In the genomic region with DNA sequence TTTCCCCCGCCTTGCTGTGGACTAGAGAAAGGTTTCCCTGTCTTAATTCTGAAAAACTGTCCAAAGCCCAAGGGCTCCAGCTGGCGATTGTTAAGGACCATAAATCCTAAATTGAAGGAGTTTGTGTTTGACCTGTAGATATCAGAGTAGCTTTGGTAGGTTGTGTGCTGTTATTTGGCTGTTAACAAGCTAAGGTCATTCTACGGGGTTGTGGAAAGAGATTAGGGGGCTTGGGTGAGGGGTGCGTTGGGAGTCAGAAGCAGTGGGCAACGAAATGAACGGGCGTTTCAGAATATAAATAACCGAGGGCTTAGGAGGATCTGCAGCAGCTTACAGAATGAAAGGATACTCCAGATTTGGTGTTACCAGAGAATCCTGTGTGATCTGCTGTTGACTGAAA, we compare ENCODE assay signal across 10 cellular contexts. TPM values are rescaled to one million over a fixed set of nuclear protein-coding genes. Genes with fewer than 3 reads are reported as not detected.
DNase-seq lines count a peak whose midpoint lies in the region; ATAC-seq and TF ChIP-seq lines count a peak whose summit lies in the region.
"Had no signal": no experiment of that assay in that cellular context is flagged by ENCODE, and none has a peak within 500 bp of the region (broad histone marks: within the 10 kb centered on the region; RNA-seq: fewer than 3 reads in every experiment).

No MANE protein-coding gene starts in this region.

- peaks cover 0 to 4% (median 0%) of the 10 kb centered on the region in 7 donors for H3K9me3 Mint-ChIP-seq in CD4-positive, CD25-positive, alpha-beta regulatory T cell
- peaks cover 6% of the 10 kb centered on the region; the same call in 2 of the 3 replicates for H3K9me3 Mint-ChIP-seq in GM23338
- H3K9me3 Mint-ChIP-seq: central memory CD8-positive, alpha-beta T cell had no signal

- no peaks in the 10 kb centered on the region for H4K20me1 ChIP-seq in GM23338 (replicated peaks; ENCODE audit: insufficient read depth)

- no peak overlapping the region; the same call in 1 of the 2 replicates for H2AFZ ChIP-seq in GM23338

- TF ChIP-seq CTCF in GM23338 (conservative IDR thresholded peaks at IDR 0.05; ENCODE audit: low read depth in 2 of 2) = no peak
- TF ChIP-seq CTCF in WERI-Rb-1 (IDR thresholded peaks at IDR 0.05; ENCODE audit: low read depth, low read length) = no peak

- no peak overlapping the region for H3K4me3 ChIP-seq in CD4-positive, CD25-positive, alpha-beta regulatory T cell (ENCODE audit: low read depth, low read length)
- H3K4me3 ChIP-seq in GM23338 = peak overlapping the region; percentile 68
- peak overlapping the region; percentile 83 for H3K4me3 ChIP-seq in WERI-Rb-1 (ENCODE audit: low read depth, low read length)
- peak overlapping the region; percentile 45; the same call in 1 of the 2 replicates for H3K4me3 ChIP-seq in iPS DF 6.9 (ENCODE audit: low read length)

- H3K9me2 ChIP-seq in GM23338 (ENCODE audit: insufficient read depth) = no peaks in the 10 kb centered on the region

- WGBS in iPS DF 6.9 (ENCODE audit: insufficient coverage, insufficient read length) = no CpG with 5 or more reads among the region's 8 CpGs

- peak overlapping the region in 2 of 3 donors; percentile 2 to 85 for H3K27ac Mint-ChIP-seq in CD4-positive, CD25-positive, alpha-beta regulatory T cell
- no peak overlapping the region for H3K27ac Mint-ChIP-seq in GM23338

- peaks cover 20% of the 10 kb centered on the region for H3K4me1 ChIP-seq in CD4-positive, CD25-positive, alpha-beta regulatory T cell (ENCODE audit: control insufficient read depth, insufficient read depth, low read length, poor library complexity, severe bottlenecking)
- H3K4me1 ChIP-seq in GM23338 (ENCODE audit: insufficient read depth) (peaks cover 13% of the 10 kb centered on the region), iPS DF 6.9 (ENCODE audit: control insufficient read depth, insufficient read depth, low read length) (no peaks in the 10 kb centered on the region; the same call in 1 of the 2 replicates)

- peak overlapping the region; percentile 74 to 87 (median 82) for H3K4me3 Mint-ChIP-seq in CD4-positive, CD25-positive, alpha-beta regulatory T cell
- peak overlapping the region; percentile 88 for H3K4me3 Mint-ChIP-seq in GM23338

- peaks cover 52% of the 10 kb centered on the region for H3K27me3 ChIP-seq in CD4-positive, CD25-positive, alpha-beta regulatory T cell (ENCODE audit: control insufficient read depth, insufficient read depth, low read length)
- H3K27me3 ChIP-seq in GM23338 (ENCODE audit: insufficient read depth) (peaks cover 27% of the 10 kb centered on the region), WERI-Rb-1 (ENCODE audit: insufficient read depth, low read depth, severe bottlenecking) (no peaks in the 10 kb centered on the region), iPS DF 6.9 (ENCODE audit: control insufficient read depth, insufficient read depth, low read length) (peaks cover 1% of the 10 kb centered on the region; the same call in 1 of the 2 replicates)

- H3K79me2 ChIP-seq in GM23338 (replicated peaks; ENCODE audit: insufficient read depth) = no peaks in the 10 kb centered on the region

- H3K36me3 Mint-ChIP-seq in CD4-positive, CD25-positive, alpha-beta regulatory T cell = no peaks in the 10 kb centered on the region
- H3K36me3 Mint-ChIP-seq in GM23338 (ENCODE audit: low read depth) = no peaks in the 10 kb centered on the region

- peaks cover 36 to 65% (median 51%) of the 10 kb centered on the region in 4 donors for H3K4me1 Mint-ChIP-seq in CD4-positive, CD25-positive, alpha-beta regulatory T cell
- peaks cover 14% of the 10 kb centered on the region; the same call in 2 of the 3 replicates for H3K4me1 Mint-ChIP-seq in GM23338

- H3K36me3 ChIP-seq in CD4-positive, CD25-positive, alpha-beta regulatory T cell (ENCODE audit: control insufficient read depth, insufficient read depth, low read length) = no peaks in the 10 kb centered on the region
- H3K36me3 ChIP-seq in GM23338 (ENCODE audit: insufficient read depth) (no peaks in the 10 kb centered on the region), WERI-Rb-1 (no peaks in the 10 kb centered on the region), iPS DF 6.9 (ENCODE audit: control insufficient read depth, insufficient read depth, low read length) (no peaks in the 10 kb centered on the region)

- no peak for ATAC-seq in CD4-positive, CD25-positive, alpha-beta regulatory T cell (ENCODE audit: low read depth in 2 of 2)
- ATAC-seq in GM23338 (no peak), HG02610 (IDR thresholded peaks at IDR 0.05; ENCODE audit: unreplicated experiment) (no peak), HG03342 (IDR thresholded peaks at IDR 0.05; ENCODE audit: unreplicated experiment) (no peak), HG02678 (IDR thresholded peaks at IDR 0.05; ENCODE audit: unreplicated experiment) (no peak)

- peaks cover 66% of the 10 kb centered on the region for H3K27me3 Mint-ChIP-seq in CD4-positive, CD25-positive, alpha-beta regulatory T cell
- peaks cover 31% of the 10 kb centered on the region for H3K27me3 Mint-ChIP-seq in GM23338 (ENCODE audit: insufficient read depth, low read depth, poor library complexity)

- H3F3A ChIP-seq in GM23338 (replicated peaks; ENCODE audit: low read depth) = no peaks in the 10 kb centered on the region

- DNase-seq in CD4-positive, CD25-positive, alpha-beta regulatory T cell = no peak
- DNase-seq in GM23338 (ENCODE audit: low spot score) = no peak
- DNase-seq in WERI-Rb-1 = no peak
- DNase-seq in iPS DF 6.9 (ENCODE audit: low read depth, low spot score) = no peak
- no peak for DNase-seq in NCI-H2107 treated with DMSO at 0.1 percent for 48 hours (lab: John Stamatoyannopoulos, UW; ENCODE audit: unreplicated experiment)
- DNase-seq: NCI-H1048 had no signal

- no peak overlapping the region for H3K27ac ChIP-seq in CD4-positive, CD25-positive, alpha-beta regulatory T cell (ENCODE audit: insufficient read depth, low read length, poor library complexity, severe bottlenecking)
- H3K27ac ChIP-seq in GM23338 (ENCODE audit: low read depth) (no peak overlapping the region), WERI-Rb-1 (no peak overlapping the region), iPS DF 6.9 (ENCODE audit: low read length) (no peak overlapping the region)

- H3K4me2 ChIP-seq in GM23338 = peak overlapping the region; percentile 82

- peaks cover 0 to 5% of the 10 kb centered on the region in 2 experiments for H3K9me3 ChIP-seq in CD4-positive, CD25-positive, alpha-beta regulatory T cell (ENCODE audit: control insufficient read depth in 2 of 2, low read length in 2 of 2)
- H3K9me3 ChIP-seq in WERI-Rb-1 (ENCODE audit: severe bottlenecking) = no peaks in the 10 kb centered on the region
- H3K9me3 ChIP-seq in iPS DF 6.9 (ENCODE audit: control insufficient read depth, insufficient read depth, low read length) = no peaks in the 10 kb centered on the region

TF ChIP-seq in GM23338, 12 proteins besides CTCF, POLR2A, EP300 and RAD21:
- TF ChIP-seq, protein P1, sequence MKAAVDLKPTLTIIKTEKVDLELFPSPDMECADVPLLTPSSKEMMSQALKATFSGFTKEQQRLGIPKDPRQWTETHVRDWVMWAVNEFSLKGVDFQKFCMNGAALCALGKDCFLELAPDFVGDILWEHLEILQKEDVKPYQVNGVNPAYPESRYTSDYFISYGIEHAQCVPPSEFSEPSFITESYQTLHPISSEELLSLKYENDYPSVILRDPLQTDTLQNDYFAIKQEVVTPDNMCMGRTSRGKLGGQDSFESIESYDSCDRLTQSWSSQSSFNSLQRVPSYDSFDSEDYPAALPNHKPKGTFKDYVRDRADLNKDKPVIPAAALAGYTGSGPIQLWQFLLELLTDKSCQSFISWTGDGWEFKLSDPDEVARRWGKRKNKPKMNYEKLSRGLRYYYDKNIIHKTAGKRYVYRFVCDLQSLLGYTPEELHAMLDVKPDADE (IDR thresholded peaks at IDR 0.05) = no peak
- TF ChIP-seq ZNF331 (CRISPR knock-in tag; IDR thresholded peaks at IDR 0.05; ENCODE audit: low read depth) = no peak
- no peak for TF ChIP-seq ZNF114 (CRISPR knock-in tag; IDR thresholded peaks at IDR 0.05)
- no peak for TF ChIP-seq POLR2AphosphoS5 (IDR thresholded peaks at IDR 0.05; ENCODE audit: low read depth)

RNA-seq across cellular contexts. Expression of a gene that starts 32.6 kb away (rescaled TPM):
- 135 TPM for total RNA-seq in CD4-positive, CD25-positive, alpha-beta regulatory T cell
- 100 to 1,000 TPM; 135 to 224 (median 140) TPM for polyA plus RNA-seq in CD4-positive, CD25-positive, alpha-beta regulatory T cell
- 2.8 and 10.4 TPM in 2 replicates for total RNA-seq in GM23338 (2014; rRNA removed; shearing (Covaris generic))
- 3.4 and 4.3 TPM in 2 replicates for polyA plus RNA-seq in GM23338 (2016; fragmentation: Nextera tagmentation; extraction: Ambion mirVana)

RNA-seq across cellular contexts. Expression of a gene that starts 50.5 kb away (rescaled TPM):
- 62.3 TPM for total RNA-seq in CD4-positive, CD25-positive, alpha-beta regulatory T cell
- 1 to 10 TPM; 4.5 to 9.5 (median 6.8) TPM for polyA plus RNA-seq in CD4-positive, CD25-positive, alpha-beta regulatory T cell
- total RNA-seq in GM23338 (2014; rRNA removed; shearing (Covaris generic)) = 7.2 and 16.7 TPM in 2 replicates
- polyA plus RNA-seq in GM23338 (2016; fragmentation: Nextera tagmentation; extraction: Ambion mirVana) = 5.9 and 7.3 TPM in 2 replicates

Comparison
In these comparisons a context has a peak if more than half of its experiments do, and no peak if none do; other contexts are left out.
1. RNA of a gene that starts 32.6 kb away (total RNA-seq): 135 TPM in CD4-positive, CD25-positive, alpha-beta regulatory T cell (single experiment); 2.8 to 10.4 TPM in GM23338; every median in the first group is over 10 times any median in the second.